In genomic region chr12:4153343-4153892, GRCh38 we compare ENCODE assay signal across 8 cellular contexts.
DNase-seq lines count a peak whose midpoint lies in the region; ATAC-seq and TF ChIP-seq lines count a peak whose summit lies in the region.

No MANE protein-coding gene starts in this region.

- peaks cover 78% of the 10 kb centered on the region for H3K4me1 ChIP-seq in KMS-11 (ENCODE audit: low read depth, poor library complexity, severe bottlenecking)

- ATAC-seq in GM21447 (IDR thresholded peaks at IDR 0.05; ENCODE audit: unreplicated experiment) = peak; percentile 77

- H3K4me2 ChIP-seq in KMS-11 = peak overlapping the region; percentile 90

- intact Hi-C loops in lower leg skin (cut with DNase I; ENCODE audit: low total_unique reads) = no loop called here

- TF ChIP-seq CTCF in GM06990 (IDR thresholded peaks at IDR 0.05; ENCODE audit: insufficient read depth, low read length, poor library complexity, severe bottlenecking) = no peak
- no peak for TF ChIP-seq CTCF in KMS-11 (conservative IDR thresholded peaks at IDR 0.05; ENCODE audit: low read depth, low read length)
- TF ChIP-seq CTCF in lower leg skin (IDR thresholded peaks at IDR 0.05) = no peak

- peak overlapping the region; percentile 68 for H2AFZ ChIP-seq in KMS-11 (ENCODE audit: low read depth)

- H3K79me2 ChIP-seq in KMS-11 (ENCODE audit: insufficient read depth, low read depth) = no peaks in the 10 kb centered on the region

- 54 to 80% methylated on average over 2 to 3 of the region's 3 CpGs for WGBS in lower leg skin, 2 donors

- peak overlapping the region; percentile 47; the same call in 1 of the 2 replicates for H3K9ac ChIP-seq in KMS-11

- H4K20me1 ChIP-seq in KMS-11 (ENCODE audit: insufficient read depth) = no peaks in the 10 kb centered on the region

- peak overlapping the region; percentile 96 for H3K27ac ChIP-seq in KMS-11

- TF ChIP-seq POLR2A in lower leg skin (IDR thresholded peaks at IDR 0.05) = no peak

- no peaks in the 10 kb centered on the region for H3K27me3 ChIP-seq in GM06990 (replicated peaks; ENCODE audit: control insufficient read depth, insufficient read depth, low read length)
- no peaks in the 10 kb centered on the region for H3K27me3 ChIP-seq in KMS-11 (ENCODE audit: insufficient read depth, low read depth)

- H3K4me3 ChIP-seq in GM06990 (replicated peaks; ENCODE audit: low read depth, low read length) (no peak overlapping the region), KMS-11 (IDR thresholded peaks at IDR 0.05; ENCODE audit: insufficient read depth, low read depth, low read length) (no peak overlapping the region), lower leg skin (ENCODE audit: low read depth, poor library complexity, severe bottlenecking) (no peak overlapping the region)

- DNase-seq in GM06990 (ENCODE audit: extremely low read depth, insufficient read length) = peak; percentile 83
- peak; percentile 88 for DNase-seq in activated effector memory CD4-positive, alpha-beta T cell treated with anti-CD3 and anti-CD28 coated beads, Interleukin-2, amount 50 U/mL, for 16 hours
- DNase-seq in stimulated activated CD8-positive, alpha-beta memory T cell treated with anti-CD3 and anti-CD28 coated beads, Interleukin-12 subunit alpha, Interleukin-12 subunit beta, amount 100 ng/mL, for 4 hours (ENCODE audit: low read depth) = peak; percentile 32
- DNase-seq in lower leg skin (ENCODE audit: low spot score in 2 of 2) = no peak
- no peak for DNase-seq in HPDE6-E6E7 (ENCODE audit: extremely low spot score)
- no peak for DNase-seq in NCI-H526 treated with DMSO at 0.1 percent for 48 hours (lab: John Stamatoyannopoulos, UW)

- H3K36me3 ChIP-seq in GM06990 (ENCODE audit: control insufficient read depth, insufficient read depth, low read length) (no peaks in the 10 kb centered on the region), KMS-11 (ENCODE audit: insufficient read depth) (no peaks in the 10 kb centered on the region)

Comparison
In these comparisons a context has a peak if more than half of its experiments do, and no peak if none do; other contexts are left out.
1. DNase-seq: peak in GM06990 (single experiment), activated effector memory CD4-positive, alpha-beta T cell treated with anti-CD3 and anti-CD28 coated beads, Interleukin-2, amount 50 U/mL, for 16 hours (single experiment) and stimulated activated CD8-positive, alpha-beta memory T cell treated with anti-CD3 and anti-CD28 coated beads, Interleukin-12 subunit alpha, Interleukin-12 subunit beta, amount 100 ng/mL, for 4 hours (single experiment); none in lower leg skin (0 of 2), HPDE6-E6E7 (single experiment) and NCI-H526 treated with DMSO at 0.1 percent for 48 hours (single experiment).